In the genomic region with DNA sequence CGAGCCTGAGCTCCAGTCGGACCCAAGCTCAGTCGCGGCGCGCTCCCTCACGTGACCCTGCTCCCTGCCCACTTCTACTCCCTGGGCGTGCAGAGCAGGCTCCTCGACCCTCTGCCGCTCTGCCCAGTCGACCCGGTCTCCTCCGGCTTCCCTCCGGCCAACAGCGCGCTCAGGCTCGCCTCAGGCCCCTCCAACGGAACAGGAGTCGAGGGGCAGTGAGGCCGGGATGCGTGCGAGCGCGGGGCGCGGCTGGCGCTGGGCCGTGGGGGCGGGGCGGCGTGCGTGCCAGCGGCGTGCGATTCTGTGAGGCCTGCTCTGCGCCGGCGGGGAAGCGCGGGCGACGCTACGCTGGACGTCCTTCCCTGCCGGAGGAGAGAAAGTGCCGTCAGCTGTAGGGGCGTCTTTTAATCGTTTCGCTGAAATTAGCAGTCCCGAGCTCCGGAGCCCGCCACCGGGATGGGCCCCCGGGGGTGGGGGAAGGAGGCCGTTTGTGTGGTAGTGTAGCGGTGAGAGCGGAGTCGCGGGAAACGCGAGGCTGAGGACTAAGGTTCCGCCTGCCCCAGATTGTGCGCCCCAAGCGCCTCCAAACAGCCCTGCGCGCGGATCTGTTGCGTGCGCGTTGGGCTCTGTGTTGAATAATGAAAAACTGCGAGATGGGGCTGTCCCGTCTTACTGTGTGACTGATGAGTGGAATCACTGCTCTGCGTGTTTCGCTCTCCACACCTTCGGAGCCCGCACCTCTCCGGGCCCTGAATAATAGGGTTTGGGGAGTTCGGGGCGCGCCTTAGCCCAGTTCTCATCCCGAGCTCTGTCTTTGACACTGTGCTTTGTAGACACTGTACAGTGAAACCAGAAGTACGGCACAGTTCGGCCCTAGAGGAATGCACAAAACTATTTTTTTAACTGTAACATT, we compare ENCODE assay signal across 8 cellular contexts. TPM values are rescaled to one million over a fixed set of nuclear protein-coding genes. Genes with fewer than 3 reads are reported as not detected.
DNase-seq lines count a peak whose midpoint lies in the region; ATAC-seq and TF ChIP-seq lines count a peak whose summit lies in the region.

A gene with protein sequence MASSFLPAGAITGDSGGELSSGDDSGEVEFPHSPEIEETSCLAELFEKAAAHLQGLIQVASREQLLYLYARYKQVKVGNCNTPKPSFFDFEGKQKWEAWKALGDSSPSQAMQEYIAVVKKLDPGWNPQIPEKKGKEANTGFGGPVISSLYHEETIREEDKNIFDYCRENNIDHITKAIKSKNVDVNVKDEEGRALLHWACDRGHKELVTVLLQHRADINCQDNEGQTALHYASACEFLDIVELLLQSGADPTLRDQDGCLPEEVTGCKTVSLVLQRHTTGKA (minus strand): TSS at position 217 of the 913 bp plus-strand sequence. CDS start 311 bp downstream, outside the sequence.

- peak within 1 kb of the TSS; percentile 96 for H3K27ac Mint-ChIP-seq in T-helper 17 cell

- H3K4me3 Mint-ChIP-seq in T-helper 17 cell = peak within 1 kb of the TSS; percentile 94

- peak; percentile 9 to 48 for TF ChIP-seq POLR2A in uterus (IDR thresholded peaks at IDR 0.05)

- intact Hi-C loops in uterus (cut with DNase I; ENCODE audit: low total_unique reads) = no loop called here

- H3K4me1 Mint-ChIP-seq in T-helper 17 cell = peaks cover 27% of the 10 kb centered on the region

- no peaks in the 10 kb centered on the region for H3K27me3 Mint-ChIP-seq in T-helper 17 cell

- ATAC-seq in GM18498 (IDR thresholded peaks at IDR 0.05; ENCODE audit: unreplicated experiment) (peak; percentile 89), HG02852 (IDR thresholded peaks at IDR 0.05; ENCODE audit: unreplicated experiment) (peak; percentile 81), T-helper 17 cell (peak; percentile 91)

- H3K9me3 ChIP-seq in T-helper 17 cell (ENCODE audit: control insufficient read depth, low read length, poor library complexity, severe bottlenecking) (no peaks in the 10 kb centered on the region), right atrium auricular region (no peaks in the 10 kb centered on the region), uterus (no peaks in the 10 kb centered on the region)

- peak; percentile 92 for DNase-seq in NCI-H146 (lab: John Stamatoyannopoulos, UW)
- peak; percentile 57 to 80 (median 63) for DNase-seq in T-helper 17 cell
- DNase-seq in amygdala (lab: John Stamatoyannopoulos, UW) = peak; percentile 33 to 95 (median 80)
- DNase-seq in right atrium auricular region (ENCODE audit: low spot score) = peak; percentile 86
- DNase-seq in putamen (ENCODE audit: low spot score) = peak; percentile 87
- peak; percentile 77 to 85 for DNase-seq in uterus

- TF ChIP-seq CTCF in right atrium auricular region (IDR thresholded peaks at IDR 0.05) (peak in 1 of 2 donors; percentile 48), uterus (IDR thresholded peaks at IDR 0.05) (peak in 2 of 4 experiments; percentile 3 to 35)

- no peaks in the 10 kb centered on the region for H3K36me3 ChIP-seq in right atrium auricular region
- H3K36me3 ChIP-seq in uterus = no peaks in the 10 kb centered on the region

- H3K27ac ChIP-seq in right atrium auricular region (peak within 1 kb of the TSS; percentile 92 to 93), uterus (peak within 1 kb of the TSS; percentile 86 to 95)

- H3K4me3 ChIP-seq in right atrium auricular region = peak within 1 kb of the TSS; percentile 64 to 87
- peak within 1 kb of the TSS; percentile 77 to 89 for H3K4me3 ChIP-seq in uterus

- H3K27me3 ChIP-seq in right atrium auricular region = no peaks in the 10 kb centered on the region
- no peaks in the 10 kb centered on the region for H3K27me3 ChIP-seq in uterus

- no peaks in the 10 kb centered on the region for H3K36me3 Mint-ChIP-seq in T-helper 17 cell (ENCODE audit: low read depth)

- H3K4me1 ChIP-seq in right atrium auricular region = peaks cover 0 to 31% of the 10 kb centered on the region in 2 donors
- peaks cover 0 to 8% of the 10 kb centered on the region in 2 donors for H3K4me1 ChIP-seq in uterus

RNA-seq across cellular contexts. Expression of the gene that starts here (rescaled TPM):
- total RNA-seq in T-helper 17 cell (10 to 100 TPM; 28.9 to 33.1 TPM), right atrium auricular region (10 to 100 TPM; 24.0 to 29.0 TPM), uterus (10 to 100 TPM; 22.1 to 54.7 (median 39.6) TPM)

Comparison
In these comparisons a context has a peak if more than half of its experiments do, and no peak if none do; other contexts are left out.
1. Peak in every context shown above with its lines: DNase-seq, ATAC-seq, H3K4me3 ChIP-seq and H3K27ac ChIP-seq.